Comparison of ENCODE assay signal across 1 cellular context in the genomic region with DNA sequence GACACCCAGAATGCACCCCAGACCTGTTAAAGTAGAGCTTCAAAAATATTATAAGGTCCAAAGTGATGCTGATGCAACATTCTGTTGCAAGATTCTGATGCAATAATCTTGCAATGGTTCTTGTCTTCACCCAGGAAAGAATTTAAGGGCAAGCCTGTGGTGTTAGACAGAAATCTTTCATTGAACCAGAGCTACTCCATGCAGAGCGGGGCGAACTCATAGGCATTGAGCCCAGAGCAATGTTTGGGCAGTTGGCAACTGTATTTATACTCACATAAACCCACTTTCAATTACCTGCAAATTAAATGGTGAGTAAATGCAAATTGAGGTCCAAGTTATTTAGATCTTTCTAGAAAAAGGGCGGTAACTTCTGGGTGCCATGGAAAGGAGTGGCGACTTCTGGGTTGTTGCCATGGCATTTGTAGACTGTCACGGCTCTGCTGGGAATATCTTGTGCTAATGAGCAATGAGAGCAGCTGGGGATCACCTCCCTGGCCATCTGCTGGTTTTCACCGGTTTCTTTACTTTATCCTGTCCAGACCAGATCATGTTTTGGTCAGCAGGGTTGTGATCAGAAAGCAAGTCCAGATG.
TF ChIP-seq lines count a peak whose summit lies in the region.

No MANE protein-coding gene starts in this region.

TF ChIP-seq in K562, 482 proteins besides CTCF, POLR2A, EP300 and RAD21 (continued from another document and continues in another):
- no peak for TF ChIP-seq NELFE (IDR thresholded peaks at IDR 0.05; ENCODE audit: insufficient read depth, insufficient read length)
- TF ChIP-seq, protein P1, sequence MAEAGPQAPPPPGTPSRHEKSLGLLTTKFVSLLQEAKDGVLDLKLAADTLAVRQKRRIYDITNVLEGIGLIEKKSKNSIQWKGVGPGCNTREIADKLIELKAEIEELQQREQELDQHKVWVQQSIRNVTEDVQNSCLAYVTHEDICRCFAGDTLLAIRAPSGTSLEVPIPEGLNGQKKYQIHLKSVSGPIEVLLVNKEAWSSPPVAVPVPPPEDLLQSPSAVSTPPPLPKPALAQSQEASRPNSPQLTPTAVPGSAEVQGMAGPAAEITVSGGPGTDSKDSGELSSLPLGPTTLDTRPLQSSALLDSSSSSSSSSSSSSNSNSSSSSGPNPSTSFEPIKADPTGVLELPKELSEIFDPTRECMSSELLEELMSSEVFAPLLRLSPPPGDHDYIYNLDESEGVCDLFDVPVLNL (CRISPR knock-in tag; IDR thresholded peaks at IDR 0.05; ENCODE audit: low read depth) = no peak
- no peak for TF ChIP-seq ARID2 (IDR thresholded peaks at IDR 0.05)
- TF ChIP-seq DPF2 (IDR thresholded peaks at IDR 0.05) = no peak
- peak; percentile 96 for TF ChIP-seq KLF1 (tag; IDR thresholded peaks at IDR 0.05)
- TF ChIP-seq IRF2 (CRISPR knock-in tag; IDR thresholded peaks at IDR 0.05) = no peak
- peak; percentile 81; the same call in 1 of the 2 replicates for TF ChIP-seq KLF10 (CRISPR knock-in tag; IDR thresholded peaks at IDR 0.05)
- peak; percentile 98 for TF ChIP-seq ZBTB17 (CRISPR knock-in tag; IDR thresholded peaks at IDR 0.05)
- no peak for TF ChIP-seq MAX (CRISPR knock-in tag; IDR thresholded peaks at IDR 0.05)
- TF ChIP-seq KDM5B (IDR thresholded peaks at IDR 0.05; ENCODE audit: insufficient replicate concordance, low read depth, low read length) = no peak
- TF ChIP-seq NEUROD1 (IDR thresholded peaks at IDR 0.05; ENCODE audit: borderline replicate concordance, low read depth, low read length, partially characterized antibody) = no peak
- TF ChIP-seq ZNF324 (CRISPR knock-in tag; IDR thresholded peaks at IDR 0.05) = peak; percentile 91
- peak; percentile 89 for TF ChIP-seq GABPA (tag; conservative IDR thresholded peaks at IDR 0.05; ENCODE audit: low read depth)
- no peak for TF ChIP-seq POU5F1 (IDR thresholded peaks at IDR 0.05; ENCODE audit: borderline replicate concordance, low read depth, low read length, partially characterized antibody)
- TF ChIP-seq ZNF184 (CRISPR knock-in tag; IDR thresholded peaks at IDR 0.05) = no peak
- TF ChIP-seq TRIM24 (IDR thresholded peaks at IDR 0.05) = peak; percentile 99
- TF ChIP-seq NFXL1 (CRISPR knock-in tag; IDR thresholded peaks at IDR 0.05) = peak; percentile 99
- TF ChIP-seq, protein P2, sequence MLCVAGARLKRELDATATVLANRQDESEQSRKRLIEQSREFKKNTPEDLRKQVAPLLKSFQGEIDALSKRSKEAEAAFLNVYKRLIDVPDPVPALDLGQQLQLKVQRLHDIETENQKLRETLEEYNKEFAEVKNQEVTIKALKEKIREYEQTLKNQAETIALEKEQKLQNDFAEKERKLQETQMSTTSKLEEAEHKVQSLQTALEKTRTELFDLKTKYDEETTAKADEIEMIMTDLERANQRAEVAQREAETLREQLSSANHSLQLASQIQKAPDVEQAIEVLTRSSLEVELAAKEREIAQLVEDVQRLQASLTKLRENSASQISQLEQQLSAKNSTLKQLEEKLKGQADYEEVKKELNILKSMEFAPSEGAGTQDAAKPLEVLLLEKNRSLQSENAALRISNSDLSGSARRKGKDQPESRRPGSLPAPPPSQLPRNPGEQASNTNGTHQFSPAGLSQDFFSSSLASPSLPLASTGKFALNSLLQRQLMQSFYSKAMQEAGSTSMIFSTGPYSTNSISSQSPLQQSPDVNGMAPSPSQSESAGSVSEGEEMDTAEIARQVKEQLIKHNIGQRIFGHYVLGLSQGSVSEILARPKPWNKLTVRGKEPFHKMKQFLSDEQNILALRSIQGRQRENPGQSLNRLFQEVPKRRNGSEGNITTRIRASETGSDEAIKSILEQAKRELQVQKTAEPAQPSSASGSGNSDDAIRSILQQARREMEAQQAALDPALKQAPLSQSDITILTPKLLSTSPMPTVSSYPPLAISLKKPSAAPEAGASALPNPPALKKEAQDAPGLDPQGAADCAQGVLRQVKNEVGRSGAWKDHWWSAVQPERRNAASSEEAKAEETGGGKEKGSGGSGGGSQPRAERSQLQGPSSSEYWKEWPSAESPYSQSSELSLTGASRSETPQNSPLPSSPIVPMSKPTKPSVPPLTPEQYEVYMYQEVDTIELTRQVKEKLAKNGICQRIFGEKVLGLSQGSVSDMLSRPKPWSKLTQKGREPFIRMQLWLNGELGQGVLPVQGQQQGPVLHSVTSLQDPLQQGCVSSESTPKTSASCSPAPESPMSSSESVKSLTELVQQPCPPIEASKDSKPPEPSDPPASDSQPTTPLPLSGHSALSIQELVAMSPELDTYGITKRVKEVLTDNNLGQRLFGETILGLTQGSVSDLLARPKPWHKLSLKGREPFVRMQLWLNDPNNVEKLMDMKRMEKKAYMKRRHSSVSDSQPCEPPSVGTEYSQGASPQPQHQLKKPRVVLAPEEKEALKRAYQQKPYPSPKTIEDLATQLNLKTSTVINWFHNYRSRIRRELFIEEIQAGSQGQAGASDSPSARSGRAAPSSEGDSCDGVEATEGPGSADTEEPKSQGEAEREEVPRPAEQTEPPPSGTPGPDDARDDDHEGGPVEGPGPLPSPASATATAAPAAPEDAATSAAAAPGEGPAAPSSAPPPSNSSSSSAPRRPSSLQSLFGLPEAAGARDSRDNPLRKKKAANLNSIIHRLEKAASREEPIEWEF (CRISPR knock-in tag; IDR thresholded peaks at IDR 0.05) = peak; percentile 90; the same call in 1 of the 2 replicates
- TF ChIP-seq, protein P3, sequence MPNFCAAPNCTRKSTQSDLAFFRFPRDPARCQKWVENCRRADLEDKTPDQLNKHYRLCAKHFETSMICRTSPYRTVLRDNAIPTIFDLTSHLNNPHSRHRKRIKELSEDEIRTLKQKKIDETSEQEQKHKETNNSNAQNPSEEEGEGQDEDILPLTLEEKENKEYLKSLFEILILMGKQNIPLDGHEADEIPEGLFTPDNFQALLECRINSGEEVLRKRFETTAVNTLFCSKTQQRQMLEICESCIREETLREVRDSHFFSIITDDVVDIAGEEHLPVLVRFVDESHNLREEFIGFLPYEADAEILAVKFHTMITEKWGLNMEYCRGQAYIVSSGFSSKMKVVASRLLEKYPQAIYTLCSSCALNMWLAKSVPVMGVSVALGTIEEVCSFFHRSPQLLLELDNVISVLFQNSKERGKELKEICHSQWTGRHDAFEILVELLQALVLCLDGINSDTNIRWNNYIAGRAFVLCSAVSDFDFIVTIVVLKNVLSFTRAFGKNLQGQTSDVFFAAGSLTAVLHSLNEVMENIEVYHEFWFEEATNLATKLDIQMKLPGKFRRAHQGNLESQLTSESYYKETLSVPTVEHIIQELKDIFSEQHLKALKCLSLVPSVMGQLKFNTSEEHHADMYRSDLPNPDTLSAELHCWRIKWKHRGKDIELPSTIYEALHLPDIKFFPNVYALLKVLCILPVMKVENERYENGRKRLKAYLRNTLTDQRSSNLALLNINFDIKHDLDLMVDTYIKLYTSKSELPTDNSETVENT (CRISPR knock-in tag; IDR thresholded peaks at IDR 0.05) = no peak
- no peak for TF ChIP-seq CHD4 (IDR thresholded peaks at IDR 0.05; ENCODE audit: insufficient read depth, insufficient replicate concordance, low read depth, low read length, poor library complexity, severe bottlenecking)
- no peak for TF ChIP-seq SREBF2 (CRISPR knock-in tag; IDR thresholded peaks at IDR 0.05)
- TF ChIP-seq, protein P4, sequence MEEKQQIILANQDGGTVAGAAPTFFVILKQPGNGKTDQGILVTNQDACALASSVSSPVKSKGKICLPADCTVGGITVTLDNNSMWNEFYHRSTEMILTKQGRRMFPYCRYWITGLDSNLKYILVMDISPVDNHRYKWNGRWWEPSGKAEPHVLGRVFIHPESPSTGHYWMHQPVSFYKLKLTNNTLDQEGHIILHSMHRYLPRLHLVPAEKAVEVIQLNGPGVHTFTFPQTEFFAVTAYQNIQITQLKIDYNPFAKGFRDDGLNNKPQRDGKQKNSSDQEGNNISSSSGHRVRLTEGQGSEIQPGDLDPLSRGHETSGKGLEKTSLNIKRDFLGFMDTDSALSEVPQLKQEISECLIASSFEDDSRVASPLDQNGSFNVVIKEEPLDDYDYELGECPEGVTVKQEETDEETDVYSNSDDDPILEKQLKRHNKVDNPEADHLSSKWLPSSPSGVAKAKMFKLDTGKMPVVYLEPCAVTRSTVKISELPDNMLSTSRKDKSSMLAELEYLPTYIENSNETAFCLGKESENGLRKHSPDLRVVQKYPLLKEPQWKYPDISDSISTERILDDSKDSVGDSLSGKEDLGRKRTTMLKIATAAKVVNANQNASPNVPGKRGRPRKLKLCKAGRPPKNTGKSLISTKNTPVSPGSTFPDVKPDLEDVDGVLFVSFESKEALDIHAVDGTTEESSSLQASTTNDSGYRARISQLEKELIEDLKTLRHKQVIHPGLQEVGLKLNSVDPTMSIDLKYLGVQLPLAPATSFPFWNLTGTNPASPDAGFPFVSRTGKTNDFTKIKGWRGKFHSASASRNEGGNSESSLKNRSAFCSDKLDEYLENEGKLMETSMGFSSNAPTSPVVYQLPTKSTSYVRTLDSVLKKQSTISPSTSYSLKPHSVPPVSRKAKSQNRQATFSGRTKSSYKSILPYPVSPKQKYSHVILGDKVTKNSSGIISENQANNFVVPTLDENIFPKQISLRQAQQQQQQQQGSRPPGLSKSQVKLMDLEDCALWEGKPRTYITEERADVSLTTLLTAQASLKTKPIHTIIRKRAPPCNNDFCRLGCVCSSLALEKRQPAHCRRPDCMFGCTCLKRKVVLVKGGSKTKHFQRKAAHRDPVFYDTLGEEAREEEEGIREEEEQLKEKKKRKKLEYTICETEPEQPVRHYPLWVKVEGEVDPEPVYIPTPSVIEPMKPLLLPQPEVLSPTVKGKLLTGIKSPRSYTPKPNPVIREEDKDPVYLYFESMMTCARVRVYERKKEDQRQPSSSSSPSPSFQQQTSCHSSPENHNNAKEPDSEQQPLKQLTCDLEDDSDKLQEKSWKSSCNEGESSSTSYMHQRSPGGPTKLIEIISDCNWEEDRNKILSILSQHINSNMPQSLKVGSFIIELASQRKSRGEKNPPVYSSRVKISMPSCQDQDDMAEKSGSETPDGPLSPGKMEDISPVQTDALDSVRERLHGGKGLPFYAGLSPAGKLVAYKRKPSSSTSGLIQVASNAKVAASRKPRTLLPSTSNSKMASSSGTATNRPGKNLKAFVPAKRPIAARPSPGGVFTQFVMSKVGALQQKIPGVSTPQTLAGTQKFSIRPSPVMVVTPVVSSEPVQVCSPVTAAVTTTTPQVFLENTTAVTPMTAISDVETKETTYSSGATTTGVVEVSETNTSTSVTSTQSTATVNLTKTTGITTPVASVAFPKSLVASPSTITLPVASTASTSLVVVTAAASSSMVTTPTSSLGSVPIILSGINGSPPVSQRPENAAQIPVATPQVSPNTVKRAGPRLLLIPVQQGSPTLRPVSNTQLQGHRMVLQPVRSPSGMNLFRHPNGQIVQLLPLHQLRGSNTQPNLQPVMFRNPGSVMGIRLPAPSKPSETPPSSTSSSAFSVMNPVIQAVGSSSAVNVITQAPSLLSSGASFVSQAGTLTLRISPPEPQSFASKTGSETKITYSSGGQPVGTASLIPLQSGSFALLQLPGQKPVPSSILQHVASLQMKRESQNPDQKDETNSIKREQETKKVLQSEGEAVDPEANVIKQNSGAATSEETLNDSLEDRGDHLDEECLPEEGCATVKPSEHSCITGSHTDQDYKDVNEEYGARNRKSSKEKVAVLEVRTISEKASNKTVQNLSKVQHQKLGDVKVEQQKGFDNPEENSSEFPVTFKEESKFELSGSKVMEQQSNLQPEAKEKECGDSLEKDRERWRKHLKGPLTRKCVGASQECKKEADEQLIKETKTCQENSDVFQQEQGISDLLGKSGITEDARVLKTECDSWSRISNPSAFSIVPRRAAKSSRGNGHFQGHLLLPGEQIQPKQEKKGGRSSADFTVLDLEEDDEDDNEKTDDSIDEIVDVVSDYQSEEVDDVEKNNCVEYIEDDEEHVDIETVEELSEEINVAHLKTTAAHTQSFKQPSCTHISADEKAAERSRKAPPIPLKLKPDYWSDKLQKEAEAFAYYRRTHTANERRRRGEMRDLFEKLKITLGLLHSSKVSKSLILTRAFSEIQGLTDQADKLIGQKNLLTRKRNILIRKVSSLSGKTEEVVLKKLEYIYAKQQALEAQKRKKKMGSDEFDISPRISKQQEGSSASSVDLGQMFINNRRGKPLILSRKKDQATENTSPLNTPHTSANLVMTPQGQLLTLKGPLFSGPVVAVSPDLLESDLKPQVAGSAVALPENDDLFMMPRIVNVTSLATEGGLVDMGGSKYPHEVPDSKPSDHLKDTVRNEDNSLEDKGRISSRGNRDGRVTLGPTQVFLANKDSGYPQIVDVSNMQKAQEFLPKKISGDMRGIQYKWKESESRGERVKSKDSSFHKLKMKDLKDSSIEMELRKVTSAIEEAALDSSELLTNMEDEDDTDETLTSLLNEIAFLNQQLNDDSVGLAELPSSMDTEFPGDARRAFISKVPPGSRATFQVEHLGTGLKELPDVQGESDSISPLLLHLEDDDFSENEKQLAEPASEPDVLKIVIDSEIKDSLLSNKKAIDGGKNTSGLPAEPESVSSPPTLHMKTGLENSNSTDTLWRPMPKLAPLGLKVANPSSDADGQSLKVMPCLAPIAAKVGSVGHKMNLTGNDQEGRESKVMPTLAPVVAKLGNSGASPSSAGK (IDR thresholded peaks at IDR 0.05) = peak; percentile 41; the same call in 1 of the 2 replicates
- no peak for TF ChIP-seq XRCC3 (IDR thresholded peaks at IDR 0.05)
- TF ChIP-seq TCF15 (CRISPR knock-in tag; IDR thresholded peaks at IDR 0.05) = peak; percentile 99
- peak; percentile 97 for TF ChIP-seq ILK (tag; IDR thresholded peaks at IDR 0.05; ENCODE audit: borderline replicate concordance, low read depth)
- no peak for TF ChIP-seq SNIP1 (IDR thresholded peaks at IDR 0.05; ENCODE audit: low read depth)
- TF ChIP-seq THRA (IDR thresholded peaks at IDR 0.05) = no peak
- TF ChIP-seq MECOM (CRISPR knock-in tag; IDR thresholded peaks at IDR 0.05) = peak; percentile 100
